2 cellular contexts compared by ENCODE assay signal in the genomic region with DNA sequence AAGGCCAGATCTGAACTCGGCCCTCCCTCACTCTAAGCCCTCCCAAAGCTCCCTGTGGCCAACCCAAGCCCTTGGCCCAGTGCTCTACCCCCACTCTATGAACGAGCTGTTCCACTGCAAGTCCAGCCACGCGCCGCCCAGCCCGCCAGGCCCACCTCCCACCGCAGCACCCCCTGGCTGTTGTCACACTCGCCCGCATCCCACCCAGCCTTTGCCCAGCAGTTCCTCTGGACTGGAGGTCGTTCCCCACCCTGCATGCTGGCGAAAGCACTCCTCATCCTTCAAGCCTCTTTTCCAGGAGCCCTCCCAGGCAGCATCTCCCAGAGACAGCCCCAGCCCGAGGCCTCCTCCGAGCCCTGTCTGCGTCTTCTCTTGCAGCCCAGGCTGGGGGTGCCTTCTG.
TF ChIP-seq lines count a peak whose summit lies in the region.

No MANE protein-coding gene starts in this region.

TF ChIP-seq in HEK293, 187 proteins besides CTCF, POLR2A, EP300 and RAD21:
- no peak for TF ChIP-seq ZBTB48 (tag by site-specific recombination; IDR thresholded peaks at IDR 0.05)
- no peak for TF ChIP-seq ZNF184 (tag by site-specific recombination; IDR thresholded peaks at IDR 0.05)
- TF ChIP-seq, protein P1, sequence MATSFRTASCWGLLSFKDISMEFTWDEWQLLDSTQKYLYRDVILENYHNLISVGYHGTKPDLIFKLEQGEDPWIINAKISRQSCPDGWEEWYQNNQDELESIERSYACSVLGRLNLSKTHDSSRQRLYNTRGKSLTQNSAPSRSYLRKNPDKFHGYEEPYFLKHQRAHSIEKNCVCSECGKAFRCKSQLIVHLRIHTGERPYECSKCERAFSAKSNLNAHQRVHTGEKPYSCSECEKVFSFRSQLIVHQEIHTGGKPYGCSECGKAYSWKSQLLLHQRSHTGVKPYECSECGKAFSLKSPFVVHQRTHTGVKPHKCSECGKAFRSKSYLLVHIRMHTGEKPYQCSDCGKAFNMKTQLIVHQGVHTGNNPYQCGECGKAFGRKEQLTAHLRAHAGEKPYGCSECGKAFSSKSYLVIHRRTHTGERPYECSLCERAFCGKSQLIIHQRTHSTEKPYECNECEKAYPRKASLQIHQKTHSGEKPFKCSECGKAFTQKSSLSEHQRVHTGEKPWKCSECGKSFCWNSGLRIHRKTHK (tag by site-specific recombination; IDR thresholded peaks at IDR 0.05): no peak
- TF ChIP-seq ZBTB20 (tag by site-specific recombination; IDR thresholded peaks at IDR 0.05): no peak
- TF ChIP-seq ZNF670 (tag by site-specific recombination; IDR thresholded peaks at IDR 0.05; ENCODE audit: low read depth): no peak
- no peak for TF ChIP-seq ZNF138 (tag by site-specific recombination; IDR thresholded peaks at IDR 0.05; ENCODE audit: borderline replicate concordance)
- TF ChIP-seq GLIS2 (tag by site-specific recombination; IDR thresholded peaks at IDR 0.05): no peak
- TF ChIP-seq SP2 (tag by site-specific recombination; IDR thresholded peaks at IDR 0.05): peak; percentile 8; the same call in 1 of the 2 replicates
- no peak for TF ChIP-seq ZNF37A (tag by site-specific recombination; IDR thresholded peaks at IDR 0.05)
- TF ChIP-seq ZBTB21 (tag by site-specific recombination; IDR thresholded peaks at IDR 0.05): no peak
- no peak for TF ChIP-seq ZNF24 (tag by site-specific recombination; IDR thresholded peaks at IDR 0.05)
- TF ChIP-seq, protein P2, sequence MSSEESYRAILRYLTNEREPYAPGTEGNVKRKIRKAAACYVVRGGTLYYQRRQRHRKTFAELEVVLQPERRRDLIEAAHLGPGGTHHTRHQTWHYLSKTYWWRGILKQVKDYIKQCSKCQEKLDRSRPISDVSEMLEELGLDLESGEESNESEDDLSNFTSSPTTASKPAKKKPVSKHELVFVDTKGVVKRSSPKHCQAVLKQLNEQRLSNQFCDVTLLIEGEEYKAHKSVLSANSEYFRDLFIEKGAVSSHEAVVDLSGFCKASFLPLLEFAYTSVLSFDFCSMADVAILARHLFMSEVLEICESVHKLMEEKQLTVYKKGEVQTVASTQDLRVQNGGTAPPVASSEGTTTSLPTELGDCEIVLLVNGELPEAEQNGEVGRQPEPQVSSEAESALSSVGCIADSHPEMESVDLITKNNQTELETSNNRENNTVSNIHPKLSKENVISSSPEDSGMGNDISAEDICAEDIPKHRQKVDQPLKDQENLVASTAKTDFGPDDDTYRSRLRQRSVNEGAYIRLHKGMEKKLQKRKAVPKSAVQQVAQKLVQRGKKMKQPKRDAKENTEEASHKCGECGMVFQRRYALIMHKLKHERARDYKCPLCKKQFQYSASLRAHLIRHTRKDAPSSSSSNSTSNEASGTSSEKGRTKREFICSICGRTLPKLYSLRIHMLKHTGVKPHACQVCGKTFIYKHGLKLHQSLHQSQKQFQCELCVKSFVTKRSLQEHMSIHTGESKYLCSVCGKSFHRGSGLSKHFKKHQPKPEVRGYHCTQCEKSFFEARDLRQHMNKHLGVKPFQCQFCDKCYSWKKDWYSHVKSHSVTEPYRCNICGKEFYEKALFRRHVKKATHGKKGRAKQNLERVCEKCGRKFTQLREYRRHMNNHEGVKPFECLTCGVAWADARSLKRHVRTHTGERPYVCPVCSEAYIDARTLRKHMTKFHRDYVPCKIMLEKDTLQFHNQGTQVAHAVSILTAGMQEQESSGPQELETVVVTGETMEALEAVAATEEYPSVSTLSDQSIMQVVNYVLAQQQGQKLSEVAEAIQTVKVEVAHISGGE (tag by site-specific recombination; conservative IDR thresholded peaks at IDR 0.05; ENCODE audit: low read depth): no peak
- TF ChIP-seq, protein P3, sequence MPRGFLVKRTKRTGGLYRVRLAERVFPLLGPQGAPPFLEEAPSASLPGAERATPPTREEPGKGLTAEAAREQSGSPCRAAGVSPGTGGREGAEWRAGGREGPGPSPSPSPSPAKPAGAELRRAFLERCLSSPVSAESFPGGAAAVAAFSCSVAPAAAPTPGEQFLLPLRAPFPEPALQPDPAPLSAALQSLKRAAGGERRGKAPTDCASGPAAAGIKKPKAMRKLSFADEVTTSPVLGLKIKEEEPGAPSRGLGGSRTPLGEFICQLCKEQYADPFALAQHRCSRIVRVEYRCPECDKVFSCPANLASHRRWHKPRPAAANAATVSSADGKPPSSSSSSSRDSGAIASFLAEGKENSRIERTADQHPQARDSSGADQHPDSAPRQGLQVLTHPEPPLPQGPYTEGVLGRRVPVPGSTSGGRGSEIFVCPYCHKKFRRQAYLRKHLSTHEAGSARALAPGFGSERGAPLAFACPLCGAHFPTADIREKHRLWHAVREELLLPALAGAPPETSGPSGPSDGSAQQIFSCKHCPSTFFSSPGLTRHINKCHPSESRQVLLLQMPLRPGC (tag by site-specific recombination; IDR thresholded peaks at IDR 0.05): no peak
- TF ChIP-seq ZNF341 (tag by site-specific recombination; IDR thresholded peaks at IDR 0.05; ENCODE audit: low read depth): peak; percentile 42; the same call in 1 of the 2 replicates
- TF ChIP-seq, protein P4, sequence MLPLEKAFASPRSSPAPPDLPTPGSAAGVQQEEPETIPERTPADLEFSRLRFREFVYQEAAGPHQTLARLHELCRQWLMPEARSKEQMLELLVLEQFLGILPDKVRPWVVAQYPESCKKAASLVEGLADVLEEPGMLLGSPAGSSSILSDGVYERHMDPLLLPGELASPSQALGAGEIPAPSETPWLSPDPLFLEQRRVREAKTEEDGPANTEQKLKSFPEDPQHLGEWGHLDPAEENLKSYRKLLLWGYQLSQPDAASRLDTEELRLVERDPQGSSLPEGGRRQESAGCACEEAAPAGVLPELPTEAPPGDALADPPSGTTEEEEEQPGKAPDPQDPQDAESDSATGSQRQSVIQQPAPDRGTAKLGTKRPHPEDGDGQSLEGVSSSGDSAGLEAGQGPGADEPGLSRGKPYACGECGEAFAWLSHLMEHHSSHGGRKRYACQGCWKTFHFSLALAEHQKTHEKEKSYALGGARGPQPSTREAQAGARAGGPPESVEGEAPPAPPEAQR (tag by site-specific recombination; IDR thresholded peaks at IDR 0.05): no peak
- peak; percentile 90 for TF ChIP-seq GLIS1 (tag by site-specific recombination; IDR thresholded peaks at IDR 0.05)
- no peak for TF ChIP-seq ZNF366 (tag by site-specific recombination; conservative IDR thresholded peaks at IDR 0.05)
- TF ChIP-seq ZNF529 (tag by site-specific recombination; IDR thresholded peaks at IDR 0.05; ENCODE audit: insufficient replicate concordance): no peak
- TF ChIP-seq ZNF48 (tag by site-specific recombination; IDR thresholded peaks at IDR 0.05): no peak
- TF ChIP-seq ZNF311 (tag by site-specific recombination; IDR thresholded peaks at IDR 0.05; ENCODE audit: borderline replicate concordance): no peak
- TF ChIP-seq ZNF658 (tag by site-specific recombination; IDR thresholded peaks at IDR 0.05): no peak
- TF ChIP-seq SP3 (tag by site-specific recombination; IDR thresholded peaks at IDR 0.05): no peak
- no peak for TF ChIP-seq WT1 (tag by site-specific recombination; IDR thresholded peaks at IDR 0.05)
- TF ChIP-seq ZNF707 (tag by site-specific recombination; IDR thresholded peaks at IDR 0.05): no peak
- TF ChIP-seq ZNF16 (tag by site-specific recombination; IDR thresholded peaks at IDR 0.05; ENCODE audit: low read depth): peak; percentile 8; the same call in 1 of the 2 replicates

TF ChIP-seq in H1, 55 proteins besides CTCF, POLR2A, EP300 and RAD21:
- TF ChIP-seq SAP30 (IDR thresholded peaks at IDR 0.05; ENCODE audit: insufficient read depth, insufficient replicate concordance, low read length) (no peak), GABPA (IDR thresholded peaks at IDR 0.05; ENCODE audit: borderline replicate concordance, insufficient read depth, low read length) (no peak), EGR1 (IDR thresholded peaks at IDR 0.05; ENCODE audit: borderline replicate concordance, low read depth, low read length) (no peak), RNF2 (IDR thresholded peaks at IDR 0.05; ENCODE audit: borderline replicate concordance, low read depth, low read length, missing control alignments, poor library complexity, severe bottlenecking) (no peak), KDM4A (IDR thresholded peaks at IDR 0.05; ENCODE audit: low read depth, low read length, severe bottlenecking) (no peak), TCF12 (IDR thresholded peaks at IDR 0.05; ENCODE audit: low read depth, low read length) (no peak), KDM5A (IDR thresholded peaks at IDR 0.05; ENCODE audit: low read length) (no peak), RFX5 (IDR thresholded peaks at IDR 0.05; ENCODE audit: borderline replicate concordance, low read depth, low read length) (no peak), FOSL1 (IDR thresholded peaks at IDR 0.05; ENCODE audit: insufficient read depth, low read depth, low read length) (no peak), GTF2F1 (IDR thresholded peaks at IDR 0.05; ENCODE audit: borderline replicate concordance, low read depth, low read length) (no peak), CBX5 (IDR thresholded peaks at IDR 0.05; ENCODE audit: low read depth, low read length) (no peak), KDM1A (IDR thresholded peaks at IDR 0.05; ENCODE audit: borderline replicate concordance, low read length) (no peak), HDAC2 (IDR thresholded peaks at IDR 0.05; ENCODE audit: borderline replicate concordance in 1 of 2, low read depth in 2 of 2, low read length in 2 of 2) (no peak), SIX5 (IDR thresholded peaks at IDR 0.05; ENCODE audit: low read depth, low read length) (no peak), RXRA (IDR thresholded peaks at IDR 0.05; ENCODE audit: insufficient read depth, low read depth, low read length) (no peak), SUZ12 (IDR thresholded peaks at IDR 0.05; ENCODE audit: low read length) (no peak), NANOG (IDR thresholded peaks at IDR 0.05; ENCODE audit: insufficient read depth, low read depth, low read length, poor library complexity, severe bottlenecking) (no peak), NRF1 (IDR thresholded peaks at IDR 0.05; ENCODE audit: low read depth, low read length) (no peak)
- TF ChIP-seq, protein P5, sequence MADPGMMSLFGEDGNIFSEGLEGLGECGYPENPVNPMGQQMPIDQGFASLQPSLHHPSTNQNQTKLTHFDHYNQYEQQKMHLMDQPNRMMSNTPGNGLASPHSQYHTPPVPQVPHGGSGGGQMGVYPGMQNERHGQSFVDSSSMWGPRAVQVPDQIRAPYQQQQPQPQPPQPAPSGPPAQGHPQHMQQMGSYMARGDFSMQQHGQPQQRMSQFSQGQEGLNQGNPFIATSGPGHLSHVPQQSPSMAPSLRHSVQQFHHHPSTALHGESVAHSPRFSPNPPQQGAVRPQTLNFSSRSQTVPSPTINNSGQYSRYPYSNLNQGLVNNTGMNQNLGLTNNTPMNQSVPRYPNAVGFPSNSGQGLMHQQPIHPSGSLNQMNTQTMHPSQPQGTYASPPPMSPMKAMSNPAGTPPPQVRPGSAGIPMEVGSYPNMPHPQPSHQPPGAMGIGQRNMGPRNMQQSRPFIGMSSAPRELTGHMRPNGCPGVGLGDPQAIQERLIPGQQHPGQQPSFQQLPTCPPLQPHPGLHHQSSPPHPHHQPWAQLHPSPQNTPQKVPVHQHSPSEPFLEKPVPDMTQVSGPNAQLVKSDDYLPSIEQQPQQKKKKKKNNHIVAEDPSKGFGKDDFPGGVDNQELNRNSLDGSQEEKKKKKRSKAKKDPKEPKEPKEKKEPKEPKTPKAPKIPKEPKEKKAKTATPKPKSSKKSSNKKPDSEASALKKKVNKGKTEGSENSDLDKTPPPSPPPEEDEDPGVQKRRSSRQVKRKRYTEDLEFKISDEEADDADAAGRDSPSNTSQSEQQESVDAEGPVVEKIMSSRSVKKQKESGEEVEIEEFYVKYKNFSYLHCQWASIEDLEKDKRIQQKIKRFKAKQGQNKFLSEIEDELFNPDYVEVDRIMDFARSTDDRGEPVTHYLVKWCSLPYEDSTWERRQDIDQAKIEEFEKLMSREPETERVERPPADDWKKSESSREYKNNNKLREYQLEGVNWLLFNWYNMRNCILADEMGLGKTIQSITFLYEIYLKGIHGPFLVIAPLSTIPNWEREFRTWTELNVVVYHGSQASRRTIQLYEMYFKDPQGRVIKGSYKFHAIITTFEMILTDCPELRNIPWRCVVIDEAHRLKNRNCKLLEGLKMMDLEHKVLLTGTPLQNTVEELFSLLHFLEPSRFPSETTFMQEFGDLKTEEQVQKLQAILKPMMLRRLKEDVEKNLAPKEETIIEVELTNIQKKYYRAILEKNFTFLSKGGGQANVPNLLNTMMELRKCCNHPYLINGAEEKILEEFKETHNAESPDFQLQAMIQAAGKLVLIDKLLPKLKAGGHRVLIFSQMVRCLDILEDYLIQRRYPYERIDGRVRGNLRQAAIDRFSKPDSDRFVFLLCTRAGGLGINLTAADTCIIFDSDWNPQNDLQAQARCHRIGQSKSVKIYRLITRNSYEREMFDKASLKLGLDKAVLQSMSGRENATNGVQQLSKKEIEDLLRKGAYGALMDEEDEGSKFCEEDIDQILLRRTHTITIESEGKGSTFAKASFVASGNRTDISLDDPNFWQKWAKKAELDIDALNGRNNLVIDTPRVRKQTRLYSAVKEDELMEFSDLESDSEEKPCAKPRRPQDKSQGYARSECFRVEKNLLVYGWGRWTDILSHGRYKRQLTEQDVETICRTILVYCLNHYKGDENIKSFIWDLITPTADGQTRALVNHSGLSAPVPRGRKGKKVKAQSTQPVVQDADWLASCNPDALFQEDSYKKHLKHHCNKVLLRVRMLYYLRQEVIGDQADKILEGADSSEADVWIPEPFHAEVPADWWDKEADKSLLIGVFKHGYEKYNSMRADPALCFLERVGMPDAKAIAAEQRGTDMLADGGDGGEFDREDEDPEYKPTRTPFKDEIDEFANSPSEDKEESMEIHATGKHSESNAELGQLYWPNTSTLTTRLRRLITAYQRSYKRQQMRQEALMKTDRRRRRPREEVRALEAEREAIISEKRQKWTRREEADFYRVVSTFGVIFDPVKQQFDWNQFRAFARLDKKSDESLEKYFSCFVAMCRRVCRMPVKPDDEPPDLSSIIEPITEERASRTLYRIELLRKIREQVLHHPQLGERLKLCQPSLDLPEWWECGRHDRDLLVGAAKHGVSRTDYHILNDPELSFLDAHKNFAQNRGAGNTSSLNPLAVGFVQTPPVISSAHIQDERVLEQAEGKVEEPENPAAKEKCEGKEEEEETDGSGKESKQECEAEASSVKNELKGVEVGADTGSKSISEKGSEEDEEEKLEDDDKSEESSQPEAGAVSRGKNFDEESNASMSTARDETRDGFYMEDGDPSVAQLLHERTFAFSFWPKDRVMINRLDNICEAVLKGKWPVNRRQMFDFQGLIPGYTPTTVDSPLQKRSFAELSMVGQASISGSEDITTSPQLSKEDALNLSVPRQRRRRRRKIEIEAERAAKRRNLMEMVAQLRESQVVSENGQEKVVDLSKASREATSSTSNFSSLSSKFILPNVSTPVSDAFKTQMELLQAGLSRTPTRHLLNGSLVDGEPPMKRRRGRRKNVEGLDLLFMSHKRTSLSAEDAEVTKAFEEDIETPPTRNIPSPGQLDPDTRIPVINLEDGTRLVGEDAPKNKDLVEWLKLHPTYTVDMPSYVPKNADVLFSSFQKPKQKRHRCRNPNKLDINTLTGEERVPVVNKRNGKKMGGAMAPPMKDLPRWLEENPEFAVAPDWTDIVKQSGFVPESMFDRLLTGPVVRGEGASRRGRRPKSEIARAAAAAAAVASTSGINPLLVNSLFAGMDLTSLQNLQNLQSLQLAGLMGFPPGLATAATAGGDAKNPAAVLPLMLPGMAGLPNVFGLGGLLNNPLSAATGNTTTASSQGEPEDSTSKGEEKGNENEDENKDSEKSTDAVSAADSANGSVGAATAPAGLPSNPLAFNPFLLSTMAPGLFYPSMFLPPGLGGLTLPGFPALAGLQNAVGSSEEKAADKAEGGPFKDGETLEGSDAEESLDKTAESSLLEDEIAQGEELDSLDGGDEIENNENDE (IDR thresholded peaks at IDR 0.05; ENCODE audit: insufficient replicate concordance, low read length): no peak
